ENCODE assay signal across 15 cellular contexts in genomic region chr3:14459384-14459783, GRCh38.
"Had no signal": no experiment of that assay in that cellular context is flagged by ENCODE, and none has a peak within 500 bp of the region (broad histone marks: within the 10 kb centered on the region; RNA-seq: fewer than 3 reads in every experiment).

No MANE protein-coding gene starts in this region.

- H3K27me3 Mint-ChIP-seq: activated B cell treated with CpG ODN at 0.5 μM for 24 hours, naive B cell, T-helper 17 cell had no signal

- DNase-seq: activated B cell treated with CpG ODN at 0.5 μM for 24 hours; activated T-cell treated with anti-CD3 and anti-CD28 coated beads, Interleukin-2, amount 50 U/mL, for 72 hours; adrenal gland; dorsolateral prefrontal cortex; endodermal cell; islet precursor cell; naive B cell; retina; stimulated activated CD4-positive, alpha-beta T cell treated with anti-CD3 and anti-CD28 coated beads, Interleukin-12 subunit alpha, Interleukin-12 subunit beta, amount 100 ng/mL, for 4 hours; stimulated activated CD4-positive, alpha-beta T cell treated with anti-CD3 and anti-CD28 coated beads, Interleukin-2, amount 100 ng/mL, for 24 hours; substantia nigra; T-helper 17 cell; transverse colon had no signal

- H3K9me3 Mint-ChIP-seq: activated B cell treated with CpG ODN at 0.5 μM for 24 hours; activated T-cell treated with anti-CD3 and anti-CD28 coated beads, Interleukin-2, amount 50 U/mL, for 72 hours; endodermal cell; naive B cell had no signal

- H3K27ac Mint-ChIP-seq: activated B cell treated with CpG ODN at 0.5 μM for 24 hours, endodermal cell had no signal

- H3K4me3 Mint-ChIP-seq: activated B cell treated with CpG ODN at 0.5 μM for 24 hours, endodermal cell, naive B cell, T-helper 17 cell had no signal

- ATAC-seq: gastroesophageal sphincter, left lobe of liver, T-helper 17 cell had no signal
